ENCODE assay signal across 8 cellular contexts in the genomic region with DNA sequence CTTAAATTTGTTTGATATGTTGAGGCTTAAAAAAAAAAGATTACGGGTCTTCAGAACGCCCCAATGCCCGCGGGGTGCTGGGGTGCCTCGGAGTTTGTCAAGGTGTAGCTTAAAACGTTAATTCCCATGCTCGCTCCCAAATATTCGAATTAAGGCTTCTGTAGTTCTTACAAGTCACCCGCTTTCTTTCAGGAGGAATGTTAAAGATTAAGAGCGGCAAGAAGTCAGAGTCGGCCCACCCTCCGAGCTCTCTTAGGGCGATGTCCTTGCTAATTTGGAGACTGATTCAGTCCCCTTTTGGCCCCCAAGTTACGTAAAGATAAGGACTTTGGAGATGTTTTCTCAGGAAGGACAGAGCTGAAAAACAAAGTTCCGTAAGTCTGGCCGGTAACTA. TPM values are rescaled to one million over a fixed set of nuclear protein-coding genes. Genes with fewer than 3 reads are reported as not detected.
DNase-seq lines count a peak whose midpoint lies in the region; ATAC-seq and TF ChIP-seq lines count a peak whose summit lies in the region.

No MANE protein-coding gene starts in this region.

- intact Hi-C loops in activated CD4-positive, alpha-beta T cell treated with anti-CD3 and anti-CD28 coated beads for 36 hours (cut with DNase I, micrococcal nuclease) = loop anchor here (1.0 to 10.0 kb wide), 9 partner anchors 619 to 1945 kb away; partner anchors contain the start of genes DUSP1 (in 1 of the 2), FBXW11 (in 1 of the 2), SPDL1 (in 1 of the 2) and STK10 (in 1 of the 2)
- intact Hi-C loops in esophagus muscularis mucosa (cut with DNase I) (no loop called here), prostate gland (cut with DNase I) (no loop called here)

- WGBS in esophagus muscularis mucosa = 16% methylated on average over 16 of the region's 16 CpGs
- 15% methylated on average over 16 of the region's 16 CpGs for WGBS in prostate gland

- H3K27ac Mint-ChIP-seq in activated CD4-positive, alpha-beta T cell treated with anti-CD3 and anti-CD28 coated beads for 36 hours = peak overlapping the region; percentile 99

- H3K27me3 ChIP-seq in esophagus muscularis mucosa = no peaks in the 10 kb centered on the region
- no peaks in the 10 kb centered on the region for H3K27me3 ChIP-seq in prostate gland (replicated peaks; ENCODE audit: insufficient read depth)

- H3K36me3 ChIP-seq in esophagus muscularis mucosa (peaks cover 0 to 13% (median 4%) of the 10 kb centered on the region in 4 donors), prostate gland (no peaks in the 10 kb centered on the region)

- H3K9me3 Mint-ChIP-seq in activated CD4-positive, alpha-beta T cell treated with anti-CD3 and anti-CD28 coated beads for 36 hours (ENCODE audit: low read depth) = no peaks in the 10 kb centered on the region

- peak; percentile 29 for DNase-seq in activated CD4-positive, alpha-beta T cell treated with anti-CD3 and anti-CD28 coated beads for 36 hours
- no peak for DNase-seq in activated CD4-positive, alpha-beta T cell treated with anti-CD3 and anti-CD28 coated beads, Interleukin-2, amount 50 U/mL, for 4 hours
- DNase-seq in esophagus muscularis mucosa (ENCODE audit: extremely low spot score) (no peak), prostate gland (ENCODE audit: low spot score) (no peak), NCI-H2171 treated with DMSO at 0.1 percent for 48 hours (lab: John Stamatoyannopoulos, UW) (no peak)

- ATAC-seq in activated CD4-positive, alpha-beta T cell treated with anti-CD3 and anti-CD28 coated beads for 36 hours = no peak
- ATAC-seq in SK-N-SH treated with all-trans-retinoic acid at 6 μM for 48 hours = peak; percentile 4; the same call in 2 of the 3 replicates
- ATAC-seq in GM21576 (IDR thresholded peaks at IDR 0.05; ENCODE audit: unreplicated experiment) = no peak
- no peak for ATAC-seq in HG02588 (IDR thresholded peaks at IDR 0.05; ENCODE audit: unreplicated experiment)

- CTCF ChIA-PET in activated CD4-positive, alpha-beta T cell treated with anti-CD3 and anti-CD28 coated beads for 36 hours (lab: Charles Lee) = interaction anchor here (0.6 to 1.2 kb wide), 4 partner anchors 9 to 457 kb away, joined by 3 to 4 read pairs (median 3); no protein-coding TSS in a partner anchor

- POLR2A ChIA-PET in activated CD4-positive, alpha-beta T cell treated with anti-CD3 and anti-CD28 coated beads for 36 hours (lab: Charles Lee) = interaction anchor here (0.5 to 1.0 kb wide), 7 partner anchors 17 to 1109 kb away, joined by 3 to 8 read pairs (median 3); no protein-coding TSS in a partner anchor

- H3K27ac ChIP-seq in esophagus muscularis mucosa (replicated peaks in 1 of 4) (peak overlapping the region; percentile 90 to 93 (median 92)), prostate gland (peak overlapping the region; percentile 85 to 93)

- H3K4me3 ChIP-seq in esophagus muscularis mucosa (peak overlapping the region; percentile 73 to 86 (median 82)), prostate gland (peak overlapping the region; percentile 75 to 81)

- H3K9me3 ChIP-seq in esophagus muscularis mucosa = no peaks in the 10 kb centered on the region
- H3K9me3 ChIP-seq in prostate gland = no peaks in the 10 kb centered on the region

- TF ChIP-seq EP300 in esophagus muscularis mucosa (IDR thresholded peaks at IDR 0.05) = no peak

- H3K4me1 ChIP-seq in esophagus muscularis mucosa = peaks cover 33 to 44% (median 36%) of the 10 kb centered on the region in 4 donors
- peaks cover 11% of the 10 kb centered on the region for H3K4me1 ChIP-seq in prostate gland (replicated peaks)

- H3K4me3 Mint-ChIP-seq in activated CD4-positive, alpha-beta T cell treated with anti-CD3 and anti-CD28 coated beads for 36 hours = peak overlapping the region; percentile 88

- no peak for TF ChIP-seq CTCF in esophagus muscularis mucosa (IDR thresholded peaks at IDR 0.05)
- TF ChIP-seq CTCF in prostate gland (IDR thresholded peaks at IDR 0.05) = no peak

- no peaks in the 10 kb centered on the region for H3K27me3 Mint-ChIP-seq in activated CD4-positive, alpha-beta T cell treated with anti-CD3 and anti-CD28 coated beads for 36 hours

- TF ChIP-seq POLR2A in esophagus muscularis mucosa (IDR thresholded peaks at IDR 0.05; ENCODE audit: low read depth) (no peak), prostate gland (IDR thresholded peaks at IDR 0.05) (no peak)

- H3K4me1 Mint-ChIP-seq in activated CD4-positive, alpha-beta T cell treated with anti-CD3 and anti-CD28 coated beads for 36 hours = peaks cover 32% of the 10 kb centered on the region

- H3K36me3 Mint-ChIP-seq in activated CD4-positive, alpha-beta T cell treated with anti-CD3 and anti-CD28 coated beads for 36 hours (ENCODE audit: low read depth) = peaks cover 39% of the 10 kb centered on the region

TF ChIP-seq in SK-N-SH treated with all-trans-retinoic acid at 6 μM for 48 hours, 23 proteins besides CTCF, POLR2A, EP300 and RAD21:
- no peak for TF ChIP-seq ISL1 (CRISPR knock-in tag; IDR thresholded peaks at IDR 0.05)

RNA-seq across cellular contexts. Expression of gene NPM1, which starts 0.8 kb away (rescaled TPM):
- total RNA-seq in activated CD4-positive, alpha-beta T cell treated with anti-CD3 and anti-CD28 coated beads for 36 hours = 1,000 to 10,000 TPM; 3,156 to 3,905 TPM
- total RNA-seq in esophagus muscularis mucosa = 100 to 1,000 TPM; 388 to 648 (median 553) TPM
- total RNA-seq in prostate gland = 100 to 1,000 TPM; 397 to 544 TPM

RNA-seq across cellular contexts. Expression of gene FGF18, which starts 32.6 kb away (rescaled TPM):
- not detected for total RNA-seq in activated CD4-positive, alpha-beta T cell treated with anti-CD3 and anti-CD28 coated beads for 36 hours
- total RNA-seq in esophagus muscularis mucosa (under 1 TPM in 3 of 4 donors, not detected in 1; 0.66 to 0.91 (median 0.86) TPM), prostate gland (under 1 TPM; 0.41 to 0.51 TPM)

Comparison
In these comparisons a context has a peak if more than half of its experiments do, and no peak if none do; other contexts are left out.
1. RNA of gene NPM1, which starts 0.8 kb away (total RNA-seq): 3,156 to 3,905 TPM in activated CD4-positive, alpha-beta T cell treated with anti-CD3 and anti-CD28 coated beads for 36 hours; 388 to 648 TPM in esophagus muscularis mucosa and 397 to 544 TPM in prostate gland; every median in the first group is over 4 times any median in the second.
2. intact Hi-C loops: an anchor here in activated CD4-positive, alpha-beta T cell treated with anti-CD3 and anti-CD28 coated beads for 36 hours (1.0 to 10.0 kb wide); none called in esophagus muscularis mucosa and prostate gland.